1 cellular context compared by ENCODE assay signal in genomic region chr2:152175368-152176112, GRCh38.
A peak's percentile ranks its signal among the peaks of the same experiment; 100 is the strongest.
TF ChIP-seq lines count a peak whose summit lies in the region.

Gene STAM2 (minus strand): TSS chr2:152175763. CDS start chr2:152175642, 121 bp downstream.

TF ChIP-seq in HEK293, 187 proteins besides CTCF, POLR2A, EP300 and RAD21 (continued from another document and continues in another):
- TF ChIP-seq ZNF280C (tag by site-specific recombination; IDR thresholded peaks at IDR 0.05) = no peak
- TF ChIP-seq ZNF132 (tag by site-specific recombination; IDR thresholded peaks at IDR 0.05; ENCODE audit: borderline replicate concordance) = no peak
- peak; percentile 73; the same call in 1 of the 2 replicates for TF ChIP-seq OVOL3 (tag by site-specific recombination; IDR thresholded peaks at IDR 0.05)
- TF ChIP-seq ZNF548 (tag by site-specific recombination; IDR thresholded peaks at IDR 0.05) = no peak
- peak; percentile 38; the same call in 1 of the 2 replicates for TF ChIP-seq IKZF3 (tag by site-specific recombination; IDR thresholded peaks at IDR 0.05)
- TF ChIP-seq, protein P1, sequence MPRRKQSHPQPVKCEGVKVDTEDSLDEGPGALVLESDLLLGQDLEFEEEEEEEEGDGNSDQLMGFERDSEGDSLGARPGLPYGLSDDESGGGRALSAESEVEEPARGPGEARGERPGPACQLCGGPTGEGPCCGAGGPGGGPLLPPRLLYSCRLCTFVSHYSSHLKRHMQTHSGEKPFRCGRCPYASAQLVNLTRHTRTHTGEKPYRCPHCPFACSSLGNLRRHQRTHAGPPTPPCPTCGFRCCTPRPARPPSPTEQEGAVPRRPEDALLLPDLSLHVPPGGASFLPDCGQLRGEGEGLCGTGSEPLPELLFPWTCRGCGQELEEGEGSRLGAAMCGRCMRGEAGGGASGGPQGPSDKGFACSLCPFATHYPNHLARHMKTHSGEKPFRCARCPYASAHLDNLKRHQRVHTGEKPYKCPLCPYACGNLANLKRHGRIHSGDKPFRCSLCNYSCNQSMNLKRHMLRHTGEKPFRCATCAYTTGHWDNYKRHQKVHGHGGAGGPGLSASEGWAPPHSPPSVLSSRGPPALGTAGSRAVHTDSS (tag by site-specific recombination; IDR thresholded peaks at IDR 0.05) = no peak
- TF ChIP-seq ELK4 (IDR thresholded peaks at IDR 0.05; ENCODE audit: borderline replicate concordance, low read depth, low read length) = peak; percentile 93
- TF ChIP-seq SCRT1 (tag by site-specific recombination; IDR thresholded peaks at IDR 0.05; ENCODE audit: borderline replicate concordance) = no peak
- TF ChIP-seq ZSCAN5A (tag by site-specific recombination; IDR thresholded peaks at IDR 0.05) = no peak
- no peak for TF ChIP-seq SALL2 (tag by site-specific recombination; IDR thresholded peaks at IDR 0.05; ENCODE audit: borderline replicate concordance)
- TF ChIP-seq, protein P2, sequence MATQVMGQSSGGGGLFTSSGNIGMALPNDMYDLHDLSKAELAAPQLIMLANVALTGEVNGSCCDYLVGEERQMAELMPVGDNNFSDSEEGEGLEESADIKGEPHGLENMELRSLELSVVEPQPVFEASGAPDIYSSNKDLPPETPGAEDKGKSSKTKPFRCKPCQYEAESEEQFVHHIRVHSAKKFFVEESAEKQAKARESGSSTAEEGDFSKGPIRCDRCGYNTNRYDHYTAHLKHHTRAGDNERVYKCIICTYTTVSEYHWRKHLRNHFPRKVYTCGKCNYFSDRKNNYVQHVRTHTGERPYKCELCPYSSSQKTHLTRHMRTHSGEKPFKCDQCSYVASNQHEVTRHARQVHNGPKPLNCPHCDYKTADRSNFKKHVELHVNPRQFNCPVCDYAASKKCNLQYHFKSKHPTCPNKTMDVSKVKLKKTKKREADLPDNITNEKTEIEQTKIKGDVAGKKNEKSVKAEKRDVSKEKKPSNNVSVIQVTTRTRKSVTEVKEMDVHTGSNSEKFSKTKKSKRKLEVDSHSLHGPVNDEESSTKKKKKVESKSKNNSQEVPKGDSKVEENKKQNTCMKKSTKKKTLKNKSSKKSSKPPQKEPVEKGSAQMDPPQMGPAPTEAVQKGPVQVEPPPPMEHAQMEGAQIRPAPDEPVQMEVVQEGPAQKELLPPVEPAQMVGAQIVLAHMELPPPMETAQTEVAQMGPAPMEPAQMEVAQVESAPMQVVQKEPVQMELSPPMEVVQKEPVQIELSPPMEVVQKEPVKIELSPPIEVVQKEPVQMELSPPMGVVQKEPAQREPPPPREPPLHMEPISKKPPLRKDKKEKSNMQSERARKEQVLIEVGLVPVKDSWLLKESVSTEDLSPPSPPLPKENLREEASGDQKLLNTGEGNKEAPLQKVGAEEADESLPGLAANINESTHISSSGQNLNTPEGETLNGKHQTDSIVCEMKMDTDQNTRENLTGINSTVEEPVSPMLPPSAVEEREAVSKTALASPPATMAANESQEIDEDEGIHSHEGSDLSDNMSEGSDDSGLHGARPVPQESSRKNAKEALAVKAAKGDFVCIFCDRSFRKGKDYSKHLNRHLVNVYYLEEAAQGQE (tag by site-specific recombination; IDR thresholded peaks at IDR 0.05) = peak; percentile 15; the same call in 1 of the 2 replicates
- TF ChIP-seq, protein P3, sequence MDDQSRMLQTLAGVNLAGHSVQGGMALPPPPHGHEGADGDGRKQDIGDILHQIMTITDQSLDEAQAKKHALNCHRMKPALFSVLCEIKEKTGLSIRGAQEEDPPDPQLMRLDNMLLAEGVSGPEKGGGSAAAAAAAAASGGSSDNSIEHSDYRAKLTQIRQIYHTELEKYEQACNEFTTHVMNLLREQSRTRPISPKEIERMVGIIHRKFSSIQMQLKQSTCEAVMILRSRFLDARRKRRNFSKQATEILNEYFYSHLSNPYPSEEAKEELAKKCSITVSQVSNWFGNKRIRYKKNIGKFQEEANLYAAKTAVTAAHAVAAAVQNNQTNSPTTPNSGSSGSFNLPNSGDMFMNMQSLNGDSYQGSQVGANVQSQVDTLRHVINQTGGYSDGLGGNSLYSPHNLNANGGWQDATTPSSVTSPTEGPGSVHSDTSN (CRISPR knock-in tag; IDR thresholded peaks at IDR 0.05) = no peak
- no peak for TF ChIP-seq ZNF529 (tag by site-specific recombination; IDR thresholded peaks at IDR 0.05; ENCODE audit: insufficient replicate concordance)
- peak; percentile 33 for TF ChIP-seq ZBTB8A (tag by site-specific recombination; IDR thresholded peaks at IDR 0.05)
- no peak for TF ChIP-seq ZNF16 (tag by site-specific recombination; IDR thresholded peaks at IDR 0.05; ENCODE audit: low read depth)
- TF ChIP-seq ZNF670 (tag by site-specific recombination; IDR thresholded peaks at IDR 0.05; ENCODE audit: low read depth) = no peak
- TF ChIP-seq ZNF341 (tag by site-specific recombination; IDR thresholded peaks at IDR 0.05; ENCODE audit: low read depth) = peak; percentile 70
- no peak for TF ChIP-seq ZNF274 (IDR thresholded peaks at IDR 0.05; ENCODE audit: low read length)
- no peak for TF ChIP-seq ZNF274 (tag by site-specific recombination; IDR thresholded peaks at IDR 0.05; ENCODE audit: borderline replicate concordance)
- TF ChIP-seq ZNF660 (tag by site-specific recombination; IDR thresholded peaks at IDR 0.05) = 0 out of 2 replicates have a peak, but pooled peaks have one; percentile 36
- TF ChIP-seq SCRT2 (tag by site-specific recombination; IDR thresholded peaks at IDR 0.05) = no peak
- no peak for TF ChIP-seq ZNF707 (tag by site-specific recombination; IDR thresholded peaks at IDR 0.05)
- TF ChIP-seq ZNF202 (tag by site-specific recombination; IDR thresholded peaks at IDR 0.05; ENCODE audit: borderline replicate concordance) = no peak
- TF ChIP-seq, protein P4, sequence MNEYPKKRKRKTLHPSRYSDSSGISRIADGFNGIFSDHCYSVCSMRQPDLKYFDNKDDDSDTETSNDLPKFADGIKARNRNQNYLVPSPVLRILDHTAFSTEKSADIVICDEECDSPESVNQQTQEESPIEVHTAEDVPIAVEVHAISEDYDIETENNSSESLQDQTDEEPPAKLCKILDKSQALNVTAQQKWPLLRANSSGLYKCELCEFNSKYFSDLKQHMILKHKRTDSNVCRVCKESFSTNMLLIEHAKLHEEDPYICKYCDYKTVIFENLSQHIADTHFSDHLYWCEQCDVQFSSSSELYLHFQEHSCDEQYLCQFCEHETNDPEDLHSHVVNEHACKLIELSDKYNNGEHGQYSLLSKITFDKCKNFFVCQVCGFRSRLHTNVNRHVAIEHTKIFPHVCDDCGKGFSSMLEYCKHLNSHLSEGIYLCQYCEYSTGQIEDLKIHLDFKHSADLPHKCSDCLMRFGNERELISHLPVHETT (tag by site-specific recombination; IDR thresholded peaks at IDR 0.05) = peak; percentile 76; the same call in 1 of the 2 replicates
- TF ChIP-seq ZNF843 (tag by site-specific recombination; IDR thresholded peaks at IDR 0.05) = peak; percentile 50; the same call in 1 of the 2 replicates
- TF ChIP-seq ZNF302 (tag by site-specific recombination; IDR thresholded peaks at IDR 0.05; ENCODE audit: low read depth) = no peak
- TF ChIP-seq ZNF521 (tag by site-specific recombination; IDR thresholded peaks at IDR 0.05) = no peak
- peak; percentile 100 for TF ChIP-seq ZNF335 (tag by site-specific recombination; conservative IDR thresholded peaks at IDR 0.05)
- TF ChIP-seq ZNF155 (tag by site-specific recombination; IDR thresholded peaks at IDR 0.05) = no peak
- TF ChIP-seq ZNF510 (tag by site-specific recombination; IDR thresholded peaks at IDR 0.05; ENCODE audit: insufficient replicate concordance) = no peak
- no peak for TF ChIP-seq ZNF426 (tag by site-specific recombination; IDR thresholded peaks at IDR 0.05)
- TF ChIP-seq ZNF776 (tag by site-specific recombination; IDR thresholded peaks at IDR 0.05; ENCODE audit: borderline replicate concordance) = no peak
- TF ChIP-seq REPIN1 (tag by site-specific recombination; IDR thresholded peaks at IDR 0.05; ENCODE audit: low read depth) = no peak; the same call in 1 of the 2 replicates
- no peak for TF ChIP-seq ZNF354C (tag by site-specific recombination; IDR thresholded peaks at IDR 0.05; ENCODE audit: borderline replicate concordance, low read depth)
- no peak for TF ChIP-seq KLF10 (tag by site-specific recombination; IDR thresholded peaks at IDR 0.05)
- TF ChIP-seq, protein P5, sequence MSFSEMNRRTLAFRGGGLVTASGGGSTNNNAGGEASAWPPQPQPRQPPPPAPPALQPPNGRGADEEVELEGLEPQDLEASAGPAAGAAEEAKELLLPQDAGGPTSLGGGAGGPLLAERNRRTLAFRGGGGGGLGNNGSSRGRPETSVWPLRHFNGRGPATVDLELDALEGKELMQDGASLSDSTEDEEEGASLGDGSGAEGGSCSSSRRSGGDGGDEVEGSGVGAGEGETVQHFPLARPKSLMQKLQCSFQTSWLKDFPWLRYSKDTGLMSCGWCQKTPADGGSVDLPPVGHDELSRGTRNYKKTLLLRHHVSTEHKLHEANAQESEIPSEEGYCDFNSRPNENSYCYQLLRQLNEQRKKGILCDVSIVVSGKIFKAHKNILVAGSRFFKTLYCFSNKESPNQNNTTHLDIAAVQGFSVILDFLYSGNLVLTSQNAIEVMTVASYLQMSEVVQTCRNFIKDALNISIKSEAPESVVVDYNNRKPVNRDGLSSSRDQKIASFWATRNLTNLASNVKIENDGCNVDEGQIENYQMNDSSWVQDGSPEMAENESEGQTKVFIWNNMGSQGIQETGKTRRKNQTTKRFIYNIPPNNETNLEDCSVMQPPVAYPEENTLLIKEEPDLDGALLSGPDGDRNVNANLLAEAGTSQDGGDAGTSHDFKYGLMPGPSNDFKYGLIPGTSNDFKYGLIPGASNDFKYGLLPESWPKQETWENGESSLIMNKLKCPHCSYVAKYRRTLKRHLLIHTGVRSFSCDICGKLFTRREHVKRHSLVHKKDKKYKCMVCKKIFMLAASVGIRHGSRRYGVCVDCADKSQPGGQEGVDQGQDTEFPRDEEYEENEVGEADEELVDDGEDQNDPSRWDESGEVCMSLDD (tag by site-specific recombination; IDR thresholded peaks at IDR 0.05) = 0 out of 2 replicates have a peak, but pooled peaks have one; percentile 29
- peak; percentile 48; the same call in 1 of the 2 replicates for TF ChIP-seq WT1 (tag by site-specific recombination; IDR thresholded peaks at IDR 0.05)
- TF ChIP-seq SP3 (tag by site-specific recombination; IDR thresholded peaks at IDR 0.05) = peak; percentile 58
- no peak for TF ChIP-seq ZNF266 (tag by site-specific recombination; IDR thresholded peaks at IDR 0.05; ENCODE audit: low read depth)
- no peak; the same call in none of the 2 replicates for TF ChIP-seq ZIC2 (tag by site-specific recombination; IDR thresholded peaks at IDR 0.05)
- TF ChIP-seq KLF16 (tag by site-specific recombination; IDR thresholded peaks at IDR 0.05) = peak; percentile 87
- TF ChIP-seq ZNF37A (tag by site-specific recombination; IDR thresholded peaks at IDR 0.05) = no peak
- peak; percentile 80; the same call in 1 of the 2 replicates for TF ChIP-seq ZFP37 (tag by site-specific recombination; IDR thresholded peaks at IDR 0.05)
- no peak for TF ChIP-seq HOXA7 (CRISPR knock-in tag; IDR thresholded peaks at IDR 0.05; ENCODE audit: borderline replicate concordance)
- TF ChIP-seq ZBTB26 (tag by site-specific recombination; optimal IDR thresholded peaks at IDR 0.05) = peak; percentile 75
- no peak for TF ChIP-seq ZNF18 (tag by site-specific recombination; IDR thresholded peaks at IDR 0.05)
